Comparison of ENCODE assay signal across 22 cellular contexts in genomic region chr18:60980422-60981005, GRCh38.
"Had no signal": no experiment of that assay in that cellular context is flagged by ENCODE, and none has a peak within 500 bp of the region (broad histone marks: within the 10 kb centered on the region; RNA-seq: fewer than 3 reads in every experiment).

No MANE protein-coding gene starts in this region.

- H2AFZ ChIP-seq: neural progenitor cell had no signal

- ATAC-seq: heart left ventricle; left lobe of liver; mucosa of descending colon; naive thymus-derived CD8-positive, alpha-beta T cell had no signal

- H3K9ac ChIP-seq: neural progenitor cell had no signal

- H3K27me3 Mint-ChIP-seq: naive thymus-derived CD8-positive, alpha-beta T cell had no signal

- H3K27ac Mint-ChIP-seq: naive thymus-derived CD8-positive, alpha-beta T cell; neural progenitor cell had no signal

- H3K9me3 ChIP-seq: heart left ventricle, mucosa of descending colon, ovary, right atrium auricular region, stomach, thoracic aorta, transverse colon had no signal

- H3K36me3 Mint-ChIP-seq: naive thymus-derived CD8-positive, alpha-beta T cell; neural progenitor cell had no signal

- H3K27ac ChIP-seq: heart left ventricle, neural progenitor cell, ovary, right atrium auricular region, stomach, transverse colon had no signal

- H3K9me3 Mint-ChIP-seq: neural progenitor cell had no signal

- H3K4me3 Mint-ChIP-seq: naive thymus-derived CD8-positive, alpha-beta T cell; neural progenitor cell had no signal

- H3K4me3 ChIP-seq: dorsolateral prefrontal cortex, heart left ventricle, mucosa of descending colon, neural progenitor cell, ovary, right atrium auricular region, stomach, transverse colon had no signal

- DNase-seq: cortex of kidney; dorsolateral prefrontal cortex; effector CD8-positive, alpha-beta T cell; foreskin melanocyte; heart left ventricle; hypothalamus; kidney glomerular epithelial cell; mammary epithelial cell; mucosa of descending colon; naive thymus-derived CD8-positive, alpha-beta T cell; nucleus accumbens; ovary; small intestine; stimulated activated CD4-positive, alpha-beta T cell treated with anti-CD3 and anti-CD28 coated beads, Interleukin-12 subunit alpha, Interleukin-12 subunit beta, amount 100 ng/mL, for 4 hours; stimulated activated naive CD4-positive, alpha-beta T cell; stomach; substantia nigra; transverse colon had no signal

- H3K4me1 ChIP-seq: heart left ventricle, neural progenitor cell, right atrium auricular region, stomach, transverse colon had no signal

- H3K36me3 ChIP-seq: heart left ventricle, neural progenitor cell, ovary, right atrium auricular region, stomach, thoracic aorta, transverse colon had no signal

- H3K4me1 Mint-ChIP-seq: naive thymus-derived CD8-positive, alpha-beta T cell; neural progenitor cell had no signal

- H3K27me3 ChIP-seq: dorsolateral prefrontal cortex, heart left ventricle, neural progenitor cell, ovary, right atrium auricular region, stomach, transverse colon had no signal

- H3K4me2 ChIP-seq: neural progenitor cell had no signal
